ENCODE assay signal across 8 cellular contexts in the genomic region with DNA sequence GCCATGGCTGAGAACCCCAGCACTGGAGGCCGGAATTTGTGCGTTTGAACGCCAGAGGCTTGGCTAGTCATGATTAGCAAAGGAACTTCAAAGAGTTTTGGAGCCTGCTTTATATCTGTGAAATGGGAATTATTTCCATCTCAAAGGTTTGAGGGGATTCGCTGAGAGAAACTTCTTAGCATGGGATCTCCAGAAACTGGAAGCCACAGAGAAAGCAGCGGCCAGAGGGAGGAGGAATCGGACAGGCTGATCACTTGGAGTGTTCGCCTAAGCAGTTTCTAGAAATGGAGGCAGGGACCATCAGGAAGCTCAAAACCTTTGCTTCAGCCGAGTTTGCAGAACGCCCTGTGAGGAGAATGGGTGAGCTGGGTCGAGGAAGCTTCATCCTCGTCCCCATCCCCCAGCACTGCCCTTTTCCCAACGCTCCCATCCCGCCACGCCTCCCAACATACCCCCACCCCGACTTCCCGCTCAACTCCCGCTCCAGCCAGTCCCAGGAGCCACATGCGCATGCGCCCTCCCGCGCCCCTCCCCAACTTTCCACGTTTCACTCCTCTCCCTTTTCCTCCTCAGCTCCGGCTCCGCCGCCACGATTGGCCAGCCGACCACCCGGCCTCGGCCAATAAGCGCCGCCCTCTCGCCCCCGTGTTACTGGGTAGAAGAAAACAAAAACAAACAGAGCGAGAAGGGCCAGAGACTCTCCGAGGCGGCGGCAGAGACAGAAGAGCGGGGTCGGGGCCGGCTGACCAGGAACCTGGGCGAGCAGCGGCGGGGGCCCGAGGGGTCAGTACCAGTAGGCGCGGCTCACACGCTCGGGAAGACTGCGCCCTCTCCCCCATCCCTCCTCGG.
DNase-seq lines count a peak whose midpoint lies in the region; ATAC-seq and TF ChIP-seq lines count a peak whose summit lies in the region.

PDCD4 (plus strand) TSS at position 693 of the 849 bp plus-strand sequence. CDS start 4,100 bp downstream, outside the sequence.

- peak; percentile 73 for TF ChIP-seq POLR2A in GM18951 (IDR thresholded peaks at IDR 0.05; ENCODE audit: extremely low read depth, insufficient read depth, insufficient read length)

- DNase-seq in AG08395 (ENCODE audit: low spot score) (peak; percentile 98), NCI-H345 treated with DMSO at 0.1 percent for 48 hours (lab: John Stamatoyannopoulos, UW; ENCODE audit: unreplicated experiment) (peak; percentile 70), cerebellar cortex (ENCODE audit: low spot score) (peak; percentile 99), iris pigment epithelial cell (ENCODE audit: low read depth) (peak; percentile 96)
- DNase-seq in stimulated activated CD4-positive, alpha-beta T cell treated with anti-CD3 and anti-CD28 coated beads, Interleukin-12 subunit alpha, Interleukin-12 subunit beta, amount 100 ng/mL, for 4 hours, result peak; percentile 93

- in situ Hi-C loops in GM18951 (cut with MboI; ENCODE audit: low sequenced_read_pairs, unreplicated experiment), result no loop called here

- ATAC-seq in HG03280 (IDR thresholded peaks at IDR 0.05; ENCODE audit: unreplicated experiment), result peak; percentile 80
- ATAC-seq in activated CD4-positive, CD25-positive, alpha-beta regulatory T cell treated with anti-CD3 and anti-CD28 coated beads, Interleukin-2, amount 50 U/mL, for 24 hours, result peak; percentile 86 to 88

Comparison
In these comparisons a context has a peak if more than half of its experiments do, and no peak if none do; other contexts are left out.
1. Peak in every context shown above with its lines: DNase-seq and ATAC-seq.